In genomic region chr22:41742918-41743317, GRCh38 we compare ENCODE assay signal across 1 cellular context.
TF ChIP-seq lines count a peak whose summit lies in the region.

No MANE protein-coding gene starts in this region.

TF ChIP-seq in SK-N-SH, 30 proteins besides CTCF, POLR2A, EP300 and RAD21:
- TF ChIP-seq SMC3 (IDR thresholded peaks at IDR 0.05; ENCODE audit: low read depth, low read length) (no peak), TCF12 (IDR thresholded peaks at IDR 0.05) (no peak)
